ENCODE assay signal across 15 cellular contexts in the genomic region with DNA sequence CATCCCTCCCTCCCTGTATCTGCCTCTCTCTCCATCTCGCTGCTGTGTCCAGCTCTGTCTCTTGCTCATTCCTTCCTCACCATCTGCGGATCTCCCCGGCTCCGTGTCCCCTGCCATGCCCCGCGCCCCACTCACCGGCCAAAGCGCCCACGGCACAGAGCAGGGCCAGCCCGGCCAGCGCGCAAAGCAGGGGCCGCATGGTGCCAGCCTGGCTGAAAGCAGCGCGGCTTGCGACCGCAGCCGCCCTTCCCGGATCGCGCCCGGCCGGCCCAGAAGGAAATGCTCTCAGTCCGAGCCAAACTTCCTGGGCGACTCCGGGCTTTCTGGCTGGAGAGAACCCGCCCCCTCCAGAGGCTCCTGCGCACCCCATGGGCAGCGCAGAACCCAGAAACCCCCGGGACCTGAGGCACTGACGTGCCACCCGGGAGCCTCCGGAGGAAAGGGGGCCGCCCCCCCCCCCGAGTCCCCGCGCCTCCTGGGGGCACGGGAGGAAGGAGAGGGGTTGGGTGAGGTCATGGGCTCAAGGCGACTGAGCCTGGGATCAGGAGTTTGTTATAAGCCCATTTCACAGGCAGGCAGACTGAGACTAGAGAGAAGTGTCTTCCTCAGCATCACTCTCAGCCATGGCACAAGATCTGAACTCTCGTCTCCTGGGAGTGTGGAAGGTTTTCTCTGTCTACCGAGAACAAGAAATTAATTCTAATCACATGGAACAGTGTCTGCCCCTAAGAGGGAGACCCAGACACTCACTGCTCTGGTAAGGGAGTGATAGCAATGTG. TPM values are rescaled to one million over a fixed set of nuclear protein-coding genes. Genes with fewer than 3 reads are reported as not detected.
DNase-seq lines count a peak whose midpoint lies in the region; TF ChIP-seq lines count a peak whose summit lies in the region.
"Had no signal": no experiment of that assay in that cellular context is flagged by ENCODE, and none has a peak within 500 bp of the region (broad histone marks: within the 10 kb centered on the region; RNA-seq: fewer than 3 reads in every experiment).

No MANE protein-coding gene starts in this region.

- no peak overlapping the region for H2AFZ ChIP-seq in parathyroid adenoma

- H4K20me1 ChIP-seq in BLaER1, result no peaks in the 10 kb centered on the region

- no peaks in the 10 kb centered on the region for H3K36me3 ChIP-seq in BLaER1
- no peaks in the 10 kb centered on the region for H3K36me3 ChIP-seq in NT2/D1 (ENCODE audit: insufficient read depth, insufficient read length, low read length)
- no peaks in the 10 kb centered on the region for H3K36me3 ChIP-seq in left ventricle myocardium inferior
- H3K36me3 ChIP-seq in parathyroid adenoma (ENCODE audit: control insufficient read depth, insufficient read depth, low read length), result no peaks in the 10 kb centered on the region
- H3K36me3 ChIP-seq: neutrophil had no signal

- H3K9ac ChIP-seq in BLaER1, result no peak overlapping the region
- peak overlapping the region; percentile 74 for H3K9ac ChIP-seq in NT2/D1 (ENCODE audit: insufficient read length, low read depth)
- no peak overlapping the region for H3K9ac ChIP-seq in parathyroid adenoma

- H3K9me3 ChIP-seq in BLaER1, result no peaks in the 10 kb centered on the region
- no peaks in the 10 kb centered on the region for H3K9me3 ChIP-seq in NT2/D1 (ENCODE audit: insufficient read depth, low read length)
- no peaks in the 10 kb centered on the region for H3K9me3 ChIP-seq in left ventricle myocardium inferior (replicated peaks)
- H3K9me3 ChIP-seq in parathyroid adenoma (ENCODE audit: control insufficient read depth, low read length), result no peaks in the 10 kb centered on the region
- H3K9me3 ChIP-seq: neutrophil had no signal

- H3K79me2 ChIP-seq in parathyroid adenoma, result no peaks in the 10 kb centered on the region

- H3K4me2 ChIP-seq in BLaER1 (peak overlapping the region; percentile 63), parathyroid adenoma (ENCODE audit: low read length) (peak overlapping the region; percentile 61)

- H3K4me3 ChIP-seq in BLaER1 (peak overlapping the region; percentile 36; the same call in 1 of the 2 replicates), NT2/D1 (ENCODE audit: insufficient read length, low read depth) (peak overlapping the region; percentile 38), left ventricle myocardium inferior (peak overlapping the region; percentile 56), parathyroid adenoma (ENCODE audit: low read depth, low read length) (peak overlapping the region; percentile 16)
- H3K4me3 ChIP-seq: SK-N-MC had no signal

- H3K4me1 ChIP-seq in BLaER1, result peaks cover 20% of the 10 kb centered on the region
- H3K4me1 ChIP-seq in NT2/D1 (ENCODE audit: insufficient read depth, insufficient read length), result peaks cover 11% of the 10 kb centered on the region
- peaks cover 4% of the 10 kb centered on the region for H3K4me1 ChIP-seq in left ventricle myocardium inferior
- no peaks in the 10 kb centered on the region for H3K4me1 ChIP-seq in parathyroid adenoma

- intact Hi-C loops in left ventricle myocardium inferior (cut with micrococcal nuclease), result no loop called here

- H3K27ac ChIP-seq in BLaER1 (no peak overlapping the region), left ventricle myocardium inferior (replicated peaks) (peak overlapping the region; percentile 59), parathyroid adenoma (no peak overlapping the region)
- H3K27ac ChIP-seq: epithelial cell of prostate, HL-60, neutrophil, SK-N-MC had no signal

- DNase-seq in NT2/D1 (ENCODE audit: low read depth, low spot score) (no peak), left ventricle myocardium inferior (no peak), HuH-7.5 (ENCODE audit: low spot score) (no peak), amniotic stem cell (lab: John Stamatoyannopoulos, UW) (no peak), midbrain (lab: John Stamatoyannopoulos, UW) (no peak)
- no peak for DNase-seq in activated naive CD4-positive, alpha-beta T cell (lab: John Stamatoyannopoulos, UW)
- DNase-seq: activated T-cell treated with anti-CD3 and anti-CD28 coated beads, Interleukin-2, amount 50 U/mL, for 72 hours; NCI-H1092; NCI-H69 had no signal

- peaks cover 26% of the 10 kb centered on the region for H3K27me3 ChIP-seq in BLaER1
- H3K27me3 ChIP-seq in NT2/D1 (ENCODE audit: insufficient read depth, insufficient read length), result peaks cover 21% of the 10 kb centered on the region
- H3K27me3 ChIP-seq in left ventricle myocardium inferior (ENCODE audit: low read depth), result peaks cover 67% of the 10 kb centered on the region
- H3K27me3 ChIP-seq in parathyroid adenoma (ENCODE audit: control insufficient read depth, insufficient read depth, low read length), result no peaks in the 10 kb centered on the region

- TF ChIP-seq CTCF in left ventricle myocardium inferior (IDR thresholded peaks at IDR 0.05; ENCODE audit: borderline replicate concordance), result no peak
- no peak for TF ChIP-seq CTCF in parathyroid adenoma (IDR thresholded peaks at IDR 0.05)

RNA-seq across cellular contexts. Expression of a gene that starts 45.2 kb away (rescaled TPM):
- 0.16 TPM for total RNA-seq in left ventricle myocardium inferior
